8 cellular contexts compared by ENCODE assay signal in genomic region chr3:187862701-187863277, GRCh38.
DNase-seq lines count a peak whose midpoint lies in the region; ATAC-seq and TF ChIP-seq lines count a peak whose summit lies in the region.
"Not testable (repeated sequence)": the region's sequence is repeated elsewhere in the genome, so short reads cannot be mapped to it uniquely, and the experiment has no call there.

No MANE protein-coding gene starts in this region.

- H3F3A ChIP-seq in neural progenitor cell (ENCODE audit: low read depth), result not testable (repeated sequence)

- H3K9me3 ChIP-seq in CD8-positive, alpha-beta T cell (ENCODE audit: low read length); HUES6 (ENCODE audit: control insufficient read depth, insufficient read depth, low read depth, low read length); neural progenitor cell (ENCODE audit: low read depth): not testable (repeated sequence)

- H3K4me1 ChIP-seq in CD8-positive, alpha-beta T cell (ENCODE audit: insufficient read depth, low read length); HUES6 (ENCODE audit: control insufficient read depth, insufficient read depth, low read length); neural progenitor cell: not testable (repeated sequence)

- peak overlapping the region; percentile 56 for H3K9ac ChIP-seq in HUES6 (ENCODE audit: low read length)
- not testable (repeated sequence) for H3K9ac ChIP-seq in neural progenitor cell

- peak overlapping the region; percentile 60 for H3K4me2 ChIP-seq in neural progenitor cell

- not testable (repeated sequence) for H3K27ac Mint-ChIP-seq in CD8-positive, alpha-beta T cell; activated T-helper 2 cell treated with anti-CD3 and anti-CD28 coated beads, Interferon-gamma antibody, Interleukin-2, Interleukin-4, amounts not matched to agents 10 μg/mL and 5 μg/mL and 100 μg/mL, durations not matched to agents 14 hours and 24 hours and 36 hours; memory B cell; neural progenitor cell
- H3K27ac Mint-ChIP-seq in WTC11 (peak overlapping the region; percentile 94), type B pancreatic cell (peak overlapping the region; percentile 89)

- not testable (repeated sequence) for H3K79me2 ChIP-seq in neural progenitor cell (ENCODE audit: low read depth)

- H3K27ac ChIP-seq in CD8-positive, alpha-beta T cell (ENCODE audit: low read depth, low read length); HUES6 (ENCODE audit: low read depth, low read length); neural progenitor cell: not testable (repeated sequence)

- H3K4me1 Mint-ChIP-seq in CD8-positive, alpha-beta T cell (ENCODE audit: low read depth); activated T-helper 2 cell treated with anti-CD3 and anti-CD28 coated beads, Interferon-gamma antibody, Interleukin-2, Interleukin-4, amounts not matched to agents 10 μg/mL and 5 μg/mL and 100 μg/mL, durations not matched to agents 14 hours and 24 hours and 36 hours (ENCODE audit: low read depth); memory B cell; neural progenitor cell; type B pancreatic cell (ENCODE audit: unreplicated experiment): not testable (repeated sequence)
- H3K4me1 Mint-ChIP-seq in WTC11, result peaks cover 16% of the 10 kb centered on the region

- ATAC-seq in CD8-positive, alpha-beta T cell; WTC11; memory B cell (ENCODE audit: low read depth): not testable (repeated sequence)

- not testable (repeated sequence) for H4K20me1 ChIP-seq in neural progenitor cell (ENCODE audit: low read depth)

- H3K27me3 ChIP-seq in CD8-positive, alpha-beta T cell (ENCODE audit: insufficient read depth, low read length); HUES6 (ENCODE audit: control insufficient read depth, insufficient read depth, low read length); neural progenitor cell: not testable (repeated sequence)

- not testable (repeated sequence) for H3K9me3 Mint-ChIP-seq in CD8-positive, alpha-beta T cell; memory B cell; type B pancreatic cell
- H3K9me3 Mint-ChIP-seq in WTC11 (peaks cover 25% of the 10 kb centered on the region), neural progenitor cell (peaks cover 26% of the 10 kb centered on the region)
- H3K9me3 Mint-ChIP-seq in activated T-helper 2 cell treated with anti-CD3 and anti-CD28 coated beads, Interferon-gamma antibody, Interleukin-2, Interleukin-4, amounts not matched to agents 10 μg/mL and 5 μg/mL and 100 μg/mL, durations not matched to agents 14 hours and 24 hours and 36 hours, result peaks cover 26% of the 10 kb centered on the region

- POLR2A ChIA-PET in CD8-positive, alpha-beta T cell (lab: Charles Lee); WTC11 (lab: Charles Lee): not testable (repeated sequence)

- peak overlapping the region; percentile 45 for H3K4me3 Mint-ChIP-seq in CD8-positive, alpha-beta T cell
- peak overlapping the region; percentile 86 for H3K4me3 Mint-ChIP-seq in WTC11
- peak overlapping the region; percentile 67 for H3K4me3 Mint-ChIP-seq in activated T-helper 2 cell treated with anti-CD3 and anti-CD28 coated beads, Interferon-gamma antibody, Interleukin-2, Interleukin-4, amounts not matched to agents 10 μg/mL and 5 μg/mL and 100 μg/mL, durations not matched to agents 14 hours and 24 hours and 36 hours (ENCODE audit: low read depth)
- peak overlapping the region; percentile 69 for H3K4me3 Mint-ChIP-seq in memory B cell
- peak overlapping the region; percentile 59 for H3K4me3 Mint-ChIP-seq in neural progenitor cell
- peak overlapping the region; percentile 90 for H3K4me3 Mint-ChIP-seq in type B pancreatic cell

- H3K36me3 ChIP-seq in CD8-positive, alpha-beta T cell (ENCODE audit: insufficient read depth, low read length); HUES6 (ENCODE audit: control insufficient read depth, insufficient read depth, low read length); neural progenitor cell: not testable (repeated sequence)

- H3K36me3 Mint-ChIP-seq in CD8-positive, alpha-beta T cell; memory B cell; neural progenitor cell; type B pancreatic cell: not testable (repeated sequence)
- peaks cover 23% of the 10 kb centered on the region for H3K36me3 Mint-ChIP-seq in WTC11
- peaks cover 16% of the 10 kb centered on the region for H3K36me3 Mint-ChIP-seq in activated T-helper 2 cell treated with anti-CD3 and anti-CD28 coated beads, Interferon-gamma antibody, Interleukin-2, Interleukin-4, amounts not matched to agents 10 μg/mL and 5 μg/mL and 100 μg/mL, durations not matched to agents 14 hours and 24 hours and 36 hours (ENCODE audit: low read depth)

- CTCF ChIA-PET in CD8-positive, alpha-beta T cell (lab: Charles Lee); WTC11 (lab: Charles Lee): not testable (repeated sequence)

- intact Hi-C loops in CD8-positive, alpha-beta T cell (cut with DNase I, micrococcal nuclease); activated T-helper 2 cell treated with anti-CD3 and anti-CD28 coated beads, Interferon-gamma antibody, Interleukin-2, Interleukin-4, amounts not matched to agents 10 μg/mL and 5 μg/mL and 100 μg/mL, durations not matched to agents 14 hours and 24 hours and 36 hours (cut with micrococcal nuclease): not testable (repeated sequence)

- not testable (repeated sequence) for H2AFZ ChIP-seq in neural progenitor cell (replicated peaks)

- H3K27me3 Mint-ChIP-seq in CD8-positive, alpha-beta T cell (ENCODE audit: low read depth); WTC11 (ENCODE audit: low read depth); activated T-helper 2 cell treated with anti-CD3 and anti-CD28 coated beads, Interferon-gamma antibody, Interleukin-2, Interleukin-4, amounts not matched to agents 10 μg/mL and 5 μg/mL and 100 μg/mL, durations not matched to agents 14 hours and 24 hours and 36 hours (ENCODE audit: low read depth); memory B cell; neural progenitor cell (ENCODE audit: insufficient read depth, low read depth); type B pancreatic cell: not testable (repeated sequence)

- DNase-seq in CD8-positive, alpha-beta T cell; activated T-helper 2 cell treated with anti-CD3 and anti-CD28 coated beads, Interferon-gamma antibody, Interleukin-2, Interleukin-4, amounts not matched to agents 10 μg/mL and 5 μg/mL and 100 μg/mL, durations not matched to agents 14 hours and 24 hours and 36 hours (ENCODE audit: low spot score); fibroblast of villous mesenchyme (ENCODE audit: low read depth); memory B cell (ENCODE audit: low spot score in 2 of 2); neural progenitor cell (ENCODE audit: low spot score); type B pancreatic cell (ENCODE audit: extremely low spot score, unreplicated experiment): not testable (repeated sequence)
- peak; percentile 67 for DNase-seq in WTC11 (ENCODE audit: low spot score)

- H3K4me3 ChIP-seq in CD8-positive, alpha-beta T cell (ENCODE audit: low read depth, low read length), result not testable (repeated sequence)
- peak overlapping the region; percentile 57 for H3K4me3 ChIP-seq in HUES6 (ENCODE audit: low read depth, low read length)
- H3K4me3 ChIP-seq in fibroblast of villous mesenchyme (ENCODE audit: low read depth, low read length), result peak overlapping the region; percentile 48
- peak overlapping the region; percentile 35 for H3K4me3 ChIP-seq in neural progenitor cell

- not testable (repeated sequence) for TF ChIP-seq CTCF in CD8-positive, alpha-beta T cell (IDR thresholded peaks at IDR 0.05); WTC11 (IDR thresholded peaks at IDR 0.05); fibroblast of villous mesenchyme (IDR thresholded peaks at IDR 0.05; ENCODE audit: insufficient read depth, low read depth, low read length); neural progenitor cell (IDR thresholded peaks at IDR 0.05); type B pancreatic cell (conservative IDR thresholded peaks at IDR 0.05)

TF ChIP-seq in WTC11, 78 proteins besides CTCF, POLR2A, EP300 and RAD21 (continues in another document):
- TF ChIP-seq FOXK1 (CRISPR knock-in tag; IDR thresholded peaks at IDR 0.05), result peak; percentile 83
- TF ChIP-seq FOXP1 (CRISPR knock-in tag; IDR thresholded peaks at IDR 0.05; ENCODE audit: borderline replicate concordance), result peak; percentile 75; the same call in 1 of the 2 replicates
- TF ChIP-seq, protein P1, sequence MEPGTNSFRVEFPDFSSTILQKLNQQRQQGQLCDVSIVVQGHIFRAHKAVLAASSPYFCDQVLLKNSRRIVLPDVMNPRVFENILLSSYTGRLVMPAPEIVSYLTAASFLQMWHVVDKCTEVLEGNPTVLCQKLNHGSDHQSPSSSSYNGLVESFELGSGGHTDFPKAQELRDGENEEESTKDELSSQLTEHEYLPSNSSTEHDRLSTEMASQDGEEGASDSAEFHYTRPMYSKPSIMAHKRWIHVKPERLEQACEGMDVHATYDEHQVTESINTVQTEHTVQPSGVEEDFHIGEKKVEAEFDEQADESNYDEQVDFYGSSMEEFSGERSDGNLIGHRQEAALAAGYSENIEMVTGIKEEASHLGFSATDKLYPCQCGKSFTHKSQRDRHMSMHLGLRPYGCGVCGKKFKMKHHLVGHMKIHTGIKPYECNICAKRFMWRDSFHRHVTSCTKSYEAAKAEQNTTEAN (CRISPR knock-in tag; IDR thresholded peaks at IDR 0.05), result 0 out of 2 replicates have a peak, but pooled peaks have one; percentile 27
- TF ChIP-seq SP1 (CRISPR knock-in tag; conservative IDR thresholded peaks at IDR 0.05), result 0 out of 2 replicates have a peak, but pooled peaks have one; percentile 27
